ENCODE assay signal across 21 cellular contexts in genomic region chr3:160179906-160180305, GRCh38. TPM values are rescaled to one million over a fixed set of nuclear protein-coding genes. Genes with fewer than 3 reads are reported as not detected.
"Had no signal": no experiment of that assay in that cellular context is flagged by ENCODE, and none has a peak within 500 bp of the region (broad histone marks: within the 10 kb centered on the region; RNA-seq: fewer than 3 reads in every experiment).

No MANE protein-coding gene starts in this region.

- FAIRE-seq: frontal cortex, TTC549 had no signal

- H2AFZ ChIP-seq: parathyroid adenoma had no signal

- DNase-seq: activated B cell treated with CpG ODN at 0.5 μM for 24 hours; activated CD4-positive, alpha-beta memory T cell treated with anti-CD3 and anti-CD28 coated beads, Interleukin-2, amount 10 ng/mL, durations not matched to agents 7 days and 5 days; activated CD4-positive, alpha-beta T cell treated with anti-CD3 and anti-CD28 coated beads for 4 hours; activated CD8-positive, alpha-beta memory T cell treated with anti-CD3 and anti-CD28 coated beads, Interleukin-2, amount 10 ng/mL, durations not matched to agents 7 days and 5 days; activated naive CD4-positive, alpha-beta T cell; activated naive CD8-positive, alpha-beta T cell treated with anti-CD3 and anti-CD28 coated beads for 36 hours; amygdala; effector memory CD4-positive, alpha-beta T cell; left lung; naive thymus-derived CD4-positive, alpha-beta T cell; stimulated activated CD4-positive, alpha-beta T cell treated with anti-CD3 and anti-CD28 coated beads, Interleukin-2, amount 100 ng/mL, for 24 hours; stimulated activated naive CD4-positive, alpha-beta T cell treated with Interleukin-2 at 50 U/mL for 16 hours; thyroid gland had no signal

- H3K27me3 Mint-ChIP-seq: dendritic cell treated with granulocyte-macrophage colony-stimulating factor and Interleukin-4, amounts not matched to agents 40 ng/mL and 50 ng/mL, for 4 days had no signal

- H3K79me2 ChIP-seq: parathyroid adenoma had no signal

- H3K9me3 Mint-ChIP-seq: activated CD4-positive, alpha-beta memory T cell treated with anti-CD3 and anti-CD28 coated beads, Interleukin-2, amount 10 ng/mL, durations not matched to agents 7 days and 5 days; activated naive CD8-positive, alpha-beta T cell treated with anti-CD3 and anti-CD28 coated beads for 36 hours; dendritic cell treated with granulocyte-macrophage colony-stimulating factor and Interleukin-4, amounts not matched to agents 40 ng/mL and 50 ng/mL, for 4 days had no signal

- H3K27ac Mint-ChIP-seq: activated B cell treated with CpG ODN at 0.5 μM for 24 hours; activated CD4-positive, alpha-beta memory T cell treated with anti-CD3 and anti-CD28 coated beads, Interleukin-2, amount 10 ng/mL, durations not matched to agents 7 days and 5 days; activated CD8-positive, alpha-beta memory T cell treated with anti-CD3 and anti-CD28 coated beads, Interleukin-2, amount 10 ng/mL, durations not matched to agents 7 days and 5 days; activated naive CD8-positive, alpha-beta T cell treated with anti-CD3 and anti-CD28 coated beads for 36 hours; dendritic cell treated with granulocyte-macrophage colony-stimulating factor and Interleukin-4, amounts not matched to agents 40 ng/mL and 50 ng/mL, for 4 days; naive thymus-derived CD4-positive, alpha-beta T cell; T-helper 2 cell treated with Interferon-gamma antibody and Interleukin-4, amounts not matched to agents 5 μg/mL and 100 μg/mL, for 36 hours had no signal

- H3K4me1 Mint-ChIP-seq: activated B cell treated with CpG ODN at 0.5 μM for 24 hours; activated CD4-positive, alpha-beta memory T cell treated with anti-CD3 and anti-CD28 coated beads, Interleukin-2, amount 10 ng/mL, durations not matched to agents 7 days and 5 days; activated CD8-positive, alpha-beta memory T cell treated with anti-CD3 and anti-CD28 coated beads, Interleukin-2, amount 10 ng/mL, durations not matched to agents 7 days and 5 days; naive thymus-derived CD4-positive, alpha-beta T cell had no signal

- H3K36me3 ChIP-seq: cardiac muscle cell, left lung, thyroid gland had no signal

- H3K27ac ChIP-seq: cardiac muscle cell, left lung, parathyroid adenoma, thyroid gland had no signal

- H3K4me1 ChIP-seq: parathyroid adenoma, thyroid gland had no signal

- H3K4me3 Mint-ChIP-seq: activated B cell treated with CpG ODN at 0.5 μM for 24 hours; activated CD4-positive, alpha-beta memory T cell treated with anti-CD3 and anti-CD28 coated beads, Interleukin-2, amount 10 ng/mL, durations not matched to agents 7 days and 5 days; activated CD8-positive, alpha-beta memory T cell treated with anti-CD3 and anti-CD28 coated beads, Interleukin-2, amount 10 ng/mL, durations not matched to agents 7 days and 5 days; activated naive CD8-positive, alpha-beta T cell treated with anti-CD3 and anti-CD28 coated beads for 36 hours; dendritic cell treated with granulocyte-macrophage colony-stimulating factor and Interleukin-4, amounts not matched to agents 40 ng/mL and 50 ng/mL, for 4 days; naive thymus-derived CD4-positive, alpha-beta T cell; T-helper 2 cell treated with Interferon-gamma antibody and Interleukin-4, amounts not matched to agents 5 μg/mL and 100 μg/mL, for 36 hours had no signal

- H3K9ac ChIP-seq: parathyroid adenoma had no signal

- H3K9me3 ChIP-seq: left lung, thyroid gland had no signal

- H3K4me3 ChIP-seq: cardiac muscle cell, left lung, mucosa of descending colon, thyroid gland had no signal

- H3K36me3 Mint-ChIP-seq: activated CD8-positive, alpha-beta memory T cell treated with anti-CD3 and anti-CD28 coated beads, Interleukin-2, amount 10 ng/mL, durations not matched to agents 7 days and 5 days; activated naive CD8-positive, alpha-beta T cell treated with anti-CD3 and anti-CD28 coated beads for 36 hours had no signal

- H3K27me3 ChIP-seq: cardiac muscle cell, left lung, thyroid gland had no signal

RNA-seq across cellular contexts. Expression of gene C3orf80, which starts 45.3 kb away (rescaled TPM):
- total RNA-seq: activated B cell treated with CpG ODN at 0.5 μM for 24 hours; activated naive CD8-positive, alpha-beta T cell treated with anti-CD3 and anti-CD28 coated beads for 36 hours; lung microvascular endothelial cell had no signal
- polyA plus RNA-seq: naive thymus-derived CD4-positive, alpha-beta T cell had no signal
